In the genomic region with DNA sequence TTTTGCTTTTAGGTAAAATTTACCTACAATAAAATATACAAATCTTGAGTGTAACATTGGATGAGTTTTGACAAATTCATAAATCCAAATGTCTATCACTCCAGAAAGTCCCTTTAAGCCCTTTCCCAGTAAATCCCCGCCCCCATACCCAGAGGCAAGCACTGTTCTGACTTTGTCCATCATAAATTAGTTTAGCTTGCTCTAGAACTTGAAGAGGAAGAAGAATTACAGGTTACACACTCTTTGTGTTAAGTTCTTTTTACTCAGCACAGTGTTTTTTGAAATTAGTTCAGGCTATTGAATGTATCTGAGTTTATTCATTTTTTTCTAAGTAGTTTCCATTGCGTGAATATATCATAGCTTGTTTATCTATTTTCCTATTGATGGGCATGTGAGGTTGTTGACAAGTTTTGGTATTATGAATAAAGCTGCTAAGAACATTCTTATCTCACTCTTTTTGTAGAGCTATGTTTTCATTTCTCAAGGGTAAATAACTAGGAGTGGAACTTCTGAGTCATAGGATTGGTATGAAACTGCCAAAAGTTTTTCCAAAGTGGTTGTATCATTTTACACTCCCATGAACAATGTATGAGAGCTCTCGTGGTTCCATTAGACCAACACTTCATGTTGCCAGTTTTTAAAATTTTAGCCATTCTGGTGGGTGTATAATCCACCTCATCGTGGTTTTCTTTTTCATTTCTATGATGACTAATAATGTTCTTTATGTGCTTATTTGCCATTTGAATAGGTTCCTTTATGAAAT, we compare ENCODE assay signal across 8 cellular contexts. TPM values are rescaled to one million over a fixed set of nuclear protein-coding genes. Genes with fewer than 3 reads are reported as not detected.
DNase-seq lines count a peak whose midpoint lies in the region; ATAC-seq and TF ChIP-seq lines count a peak whose summit lies in the region.

No MANE protein-coding gene starts in this region.

- peaks cover 0 to 8% (median 4%) of the 10 kb centered on the region in 3 donors for H3K9me3 ChIP-seq in adrenal gland (replicated peaks in 1 of 3)
- no peaks in the 10 kb centered on the region for H3K9me3 ChIP-seq in mesenchymal stem cell (ENCODE audit: control insufficient read depth, low read length)

- no peaks in the 10 kb centered on the region for H3K36me3 ChIP-seq in adrenal gland (replicated peaks in 1 of 2)
- no peaks in the 10 kb centered on the region for H3K36me3 ChIP-seq in mesenchymal stem cell (ENCODE audit: control insufficient read depth in 1 of 2, insufficient read depth in 2 of 2, low read depth in 1 of 2, low read length in 2 of 2)

- peak in 1 of 2 donors; percentile 54 for TF ChIP-seq POLR2A in adrenal gland (IDR thresholded peaks at IDR 0.05)

- H3K4me1 ChIP-seq in adrenal gland (replicated peaks in 1 of 2), result peaks cover 7 to 19% of the 10 kb centered on the region in 2 donors
- peaks cover 3% of the 10 kb centered on the region for H3K4me1 ChIP-seq in mesenchymal stem cell (ENCODE audit: control insufficient read depth, insufficient read depth, low read depth, low read length)

- peak; percentile 89 to 90 for ATAC-seq in activated CD4-positive, CD25-positive, alpha-beta regulatory T cell treated with anti-CD3 and anti-CD28 coated beads, Interleukin-2, amount 50 U/mL, for 24 hours
- ATAC-seq in HG03378 (IDR thresholded peaks at IDR 0.05; ENCODE audit: unreplicated experiment), result peak; percentile 61

- H4K91ac ChIP-seq in mesenchymal stem cell (ENCODE audit: low read length), result no peak overlapping the region

- H3K4me2 ChIP-seq in mesenchymal stem cell (ENCODE audit: low read length, poor library complexity, severe bottlenecking), result no peak overlapping the region

- peak overlapping the region; percentile 10 to 86 (median 81) for H3K27ac ChIP-seq in adrenal gland
- H3K27ac ChIP-seq in mesenchymal stem cell (ENCODE audit: low read length, poor library complexity, severe bottlenecking), result peak overlapping the region; percentile 70

- no peak overlapping the region for H3K4me3 ChIP-seq in adrenal gland
- no peak overlapping the region for H3K4me3 ChIP-seq in mesenchymal stem cell (ENCODE audit: insufficient read depth in 1 of 2, low read depth in 1 of 2, low read length in 2 of 2)

- peak overlapping the region; percentile 60 for H3K9ac ChIP-seq in mesenchymal stem cell (ENCODE audit: low read length)

- H2BK5ac ChIP-seq in mesenchymal stem cell (ENCODE audit: low read depth, low read length, poor library complexity, severe bottlenecking), result no peak overlapping the region

- H2AFZ ChIP-seq in mesenchymal stem cell (ENCODE audit: low read depth, low read length), result no peak overlapping the region

- intact Hi-C loops in adrenal gland (cut with DNase I), result no loop called here

- no peak overlapping the region for H2BK15ac ChIP-seq in mesenchymal stem cell (ENCODE audit: low read depth, poor library complexity, severe bottlenecking)

- H3K4ac ChIP-seq in mesenchymal stem cell (ENCODE audit: low read depth in 1 of 2, low read length in 2 of 2), result no peak overlapping the region

- H3K18ac ChIP-seq in mesenchymal stem cell (ENCODE audit: low read depth in 1 of 2, low read length in 2 of 2), result no peak overlapping the region

- no peak overlapping the region for H2AK5ac ChIP-seq in mesenchymal stem cell (ENCODE audit: low read length, severe bottlenecking)

- DNase-seq in activated CD4-positive, CD25-positive, alpha-beta regulatory T cell treated with anti-CD3 and anti-CD28 coated beads, Interleukin-2, amount 50 U/mL, for 72 hours, result no peak
- peak in 1 of 7 donors; percentile 20 for DNase-seq in adrenal gland
- DNase-seq in mesenchymal stem cell, result peak; percentile 81
- no peak for DNase-seq in NCI-H2227 (lab: John Stamatoyannopoulos, UW; ENCODE audit: unreplicated experiment)
- no peak for DNase-seq in NCI-H82 (lab: John Stamatoyannopoulos, UW)
- DNase-seq in NCI-H1105 (lab: John Stamatoyannopoulos, UW), result no peak

- H2BK120ac ChIP-seq in mesenchymal stem cell (ENCODE audit: low read depth, low read length), result no peak overlapping the region

- no peak overlapping the region for H4K8ac ChIP-seq in mesenchymal stem cell (ENCODE audit: low read length)

- H2BK12ac ChIP-seq in mesenchymal stem cell (ENCODE audit: low read length in 2 of 2), result no peak overlapping the region

- no peak for TF ChIP-seq CTCF in adrenal gland (IDR thresholded peaks at IDR 0.05)

- 37 to 44% (median 39%) methylated on average over 4 of the region's 4 CpGs for WGBS in adrenal gland, 4 donors
- WGBS in mesenchymal stem cell, result 100% methylated on average over 1 of the region's 4 CpGs

- no peaks in the 10 kb centered on the region for H3K79me1 ChIP-seq in mesenchymal stem cell (replicated peaks; ENCODE audit: low read length, poor library complexity, severe bottlenecking)

- H3K27me3 ChIP-seq in adrenal gland, result no peaks in the 10 kb centered on the region
- H3K27me3 ChIP-seq in mesenchymal stem cell (ENCODE audit: control insufficient read depth in 1 of 2, insufficient read depth in 1 of 2, low read length in 2 of 2), result no peaks in the 10 kb centered on the region

- H3K14ac ChIP-seq in mesenchymal stem cell (ENCODE audit: low read length in 2 of 2), result no peak overlapping the region

- no peak overlapping the region for H3K23ac ChIP-seq in mesenchymal stem cell (ENCODE audit: low read length in 2 of 2)

RNA-seq across cellular contexts. Expression of a gene that starts 22.4 kb away (rescaled TPM):
- 10 to 100 TPM in 1 of 8 donors, 1 to 10 TPM in 7; 2.1 to 12.3 (median 7.3) TPM for total RNA-seq in adrenal gland
- 1 to 10 TPM in 2 of 3 donors, under 1 TPM in 1; 0.64 to 2.6 (median 2.0) TPM for polyA plus RNA-seq in adrenal gland
- 0.39 TPM for polyA plus RNA-seq in mesenchymal stem cell (2013, experiment 1 of 2)
- polyA plus RNA-seq in mesenchymal stem cell (2013, experiment 2 of 2), result 0.42 TPM
